In genomic region chr11:91538065-91538464, GRCh38 we compare ENCODE assay signal across 4 cellular contexts.
A peak's percentile ranks its signal among the peaks of the same experiment; 100 is the strongest.
TF ChIP-seq lines count a peak whose summit lies in the region.

No MANE protein-coding gene starts in this region.

TF ChIP-seq in HepG2, 621 proteins besides CTCF, POLR2A, EP300 and RAD21:
- no peak for TF ChIP-seq ZNF20 (CRISPR knock-in tag; IDR thresholded peaks at IDR 0.05)
- TF ChIP-seq MAFF (IDR thresholded peaks at IDR 0.05; ENCODE audit: low read depth, low read length), result peak; percentile 52; the same call in 1 of the 2 replicates
- no peak for TF ChIP-seq ZFP91 (CRISPR knock-in tag; IDR thresholded peaks at IDR 0.05; ENCODE audit: borderline replicate concordance)
- TF ChIP-seq MAFK (conservative IDR thresholded peaks at IDR 0.05 in 1 of 2, IDR thresholded peaks at IDR 0.05 in 1 of 2; ENCODE audit: low read length in 2 of 2), result peak; percentile 37 to 73; a peak in 3 of 4 replicates

TF ChIP-seq in A549, 52 proteins besides CTCF, POLR2A, EP300 and RAD21:
- TF ChIP-seq KDM5A (IDR thresholded peaks at IDR 0.05), result no peak
- peak; percentile 69 for TF ChIP-seq MAFK (IDR thresholded peaks at IDR 0.05; ENCODE audit: partially characterized antibody)

TF ChIP-seq in IMR-90, 13 proteins besides CTCF, POLR2A, EP300 and RAD21:
- TF ChIP-seq RFX5 (IDR thresholded peaks at IDR 0.05; ENCODE audit: low read depth, low read length) (no peak), MAFK (IDR thresholded peaks at IDR 0.05; ENCODE audit: low read depth, low read length) (peak; percentile 55)

TF ChIP-seq in K562, 482 proteins besides CTCF, POLR2A, EP300 and RAD21:
- TF ChIP-seq PTRF (tag; IDR thresholded peaks at IDR 0.05) (no peak), ZNF41 (CRISPR knock-in tag; conservative IDR thresholded peaks at IDR 0.05) (no peak), C11orf30 (IDR thresholded peaks at IDR 0.05; ENCODE audit: low read depth) (peak; percentile 22; the same call in 1 of the 2 replicates), MIER1 (IDR thresholded peaks at IDR 0.05; ENCODE audit: low read depth) (no peak), KLF1 (tag; IDR thresholded peaks at IDR 0.05) (no peak), BACH1 (tag; IDR thresholded peaks at IDR 0.05) (no peak), CEBPG (CRISPR knock-in tag; IDR thresholded peaks at IDR 0.05) (no peak), CEBPG (tag; conservative IDR thresholded peaks at IDR 0.05 in 1 of 2, IDR thresholded peaks at IDR 0.05 in 1 of 2) (no peak), FOXK2 (conservative IDR thresholded peaks at IDR 0.05 in 1 of 2, IDR thresholded peaks at IDR 0.05 in 1 of 2; ENCODE audit: low read depth in 2 of 2) (no peak), RHOXF2B (CRISPR knock-in tag; conservative IDR thresholded peaks at IDR 0.05) (no peak), ZBTB26 (CRISPR knock-in tag; IDR thresholded peaks at IDR 0.05) (no peak), SNIP1 (IDR thresholded peaks at IDR 0.05; ENCODE audit: low read depth) (no peak), TEAD2 (tag; IDR thresholded peaks at IDR 0.05) (no peak), ZNF263 (CRISPR knock-in tag; IDR thresholded peaks at IDR 0.05; ENCODE audit: borderline replicate concordance) (no peak), PTBP1 (IDR thresholded peaks at IDR 0.05; ENCODE audit: low read depth, low read length) (no peak), PHB (CRISPR knock-in tag; IDR thresholded peaks at IDR 0.05) (no peak), MAFK (IDR thresholded peaks at IDR 0.05; ENCODE audit: low read length) (peak; percentile 16; the same call in 1 of the 2 replicates), YBX1 (IDR thresholded peaks at IDR 0.05) (no peak), ZNF224 (CRISPR knock-in tag; IDR thresholded peaks at IDR 0.05) (no peak), BMI1 (IDR thresholded peaks at IDR 0.05; ENCODE audit: low read length) (no peak), MAFG (tag; conservative IDR thresholded peaks at IDR 0.05) (peak; percentile 57; the same call in 1 of the 2 replicates), CEBPB (tag; IDR thresholded peaks at IDR 0.05) (no peak), KLF10 (CRISPR knock-in tag; IDR thresholded peaks at IDR 0.05) (no peak), ETS2 (tag; IDR thresholded peaks at IDR 0.05; ENCODE audit: borderline replicate concordance, poor library complexity, severe bottlenecking) (no peak), ZNF140 (CRISPR knock-in tag; IDR thresholded peaks at IDR 0.05) (no peak), SMARCA4 (IDR thresholded peaks at IDR 0.05) (no peak), RBM25 (IDR thresholded peaks at IDR 0.05; ENCODE audit: low read depth, low read length, severe bottlenecking) (no peak), MAFF (IDR thresholded peaks at IDR 0.05; ENCODE audit: low read length) (peak; percentile 37; the same call in 1 of the 2 replicates), RAD51 (IDR thresholded peaks at IDR 0.05; ENCODE audit: borderline replicate concordance, low read depth) (no peak), TARDBP (IDR thresholded peaks at IDR 0.05) (no peak), ZFX (CRISPR knock-in tag; IDR thresholded peaks at IDR 0.05) (no peak), POU5F1 (IDR thresholded peaks at IDR 0.05; ENCODE audit: borderline replicate concordance, low read depth, low read length, partially characterized antibody) (no peak), E2F5 (CRISPR knock-in tag; IDR thresholded peaks at IDR 0.05) (no peak), ZNF695 (CRISPR knock-in tag; IDR thresholded peaks at IDR 0.05) (no peak), KDM5B (IDR thresholded peaks at IDR 0.05; ENCODE audit: insufficient replicate concordance, low read depth, low read length) (no peak), SMARCE1 (IDR thresholded peaks at IDR 0.05) (no peak), OTX1 (CRISPR knock-in tag; IDR thresholded peaks at IDR 0.05) (no peak), ZNF699 (CRISPR knock-in tag; IDR thresholded peaks at IDR 0.05; ENCODE audit: insufficient replicate concordance) (no peak), ZNF316 (IDR thresholded peaks at IDR 0.05) (peak; percentile 26; the same call in 1 of the 2 replicates), ZBTB17 (CRISPR knock-in tag; IDR thresholded peaks at IDR 0.05) (no peak), SRSF1 (IDR thresholded peaks at IDR 0.05; ENCODE audit: low read depth, low read length) (no peak)
- TF ChIP-seq, protein P1, sequence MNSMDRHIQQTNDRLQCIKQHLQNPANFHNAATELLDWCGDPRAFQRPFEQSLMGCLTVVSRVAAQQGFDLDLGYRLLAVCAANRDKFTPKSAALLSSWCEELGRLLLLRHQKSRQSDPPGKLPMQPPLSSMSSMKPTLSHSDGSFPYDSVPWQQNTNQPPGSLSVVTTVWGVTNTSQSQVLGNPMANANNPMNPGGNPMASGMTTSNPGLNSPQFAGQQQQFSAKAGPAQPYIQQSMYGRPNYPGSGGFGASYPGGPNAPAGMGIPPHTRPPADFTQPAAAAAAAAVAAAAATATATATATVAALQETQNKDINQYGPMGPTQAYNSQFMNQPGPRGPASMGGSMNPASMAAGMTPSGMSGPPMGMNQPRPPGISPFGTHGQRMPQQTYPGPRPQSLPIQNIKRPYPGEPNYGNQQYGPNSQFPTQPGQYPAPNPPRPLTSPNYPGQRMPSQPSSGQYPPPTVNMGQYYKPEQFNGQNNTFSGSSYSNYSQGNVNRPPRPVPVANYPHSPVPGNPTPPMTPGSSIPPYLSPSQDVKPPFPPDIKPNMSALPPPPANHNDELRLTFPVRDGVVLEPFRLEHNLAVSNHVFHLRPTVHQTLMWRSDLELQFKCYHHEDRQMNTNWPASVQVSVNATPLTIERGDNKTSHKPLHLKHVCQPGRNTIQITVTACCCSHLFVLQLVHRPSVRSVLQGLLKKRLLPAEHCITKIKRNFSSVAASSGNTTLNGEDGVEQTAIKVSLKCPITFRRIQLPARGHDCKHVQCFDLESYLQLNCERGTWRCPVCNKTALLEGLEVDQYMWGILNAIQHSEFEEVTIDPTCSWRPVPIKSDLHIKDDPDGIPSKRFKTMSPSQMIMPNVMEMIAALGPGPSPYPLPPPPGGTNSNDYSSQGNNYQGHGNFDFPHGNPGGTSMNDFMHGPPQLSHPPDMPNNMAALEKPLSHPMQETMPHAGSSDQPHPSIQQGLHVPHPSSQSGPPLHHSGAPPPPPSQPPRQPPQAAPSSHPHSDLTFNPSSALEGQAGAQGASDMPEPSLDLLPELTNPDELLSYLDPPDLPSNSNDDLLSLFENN (IDR thresholded peaks at IDR 0.05; ENCODE audit: low read depth in 2 of 2, low read length in 2 of 2), result no peak
- TF ChIP-seq, protein P2, sequence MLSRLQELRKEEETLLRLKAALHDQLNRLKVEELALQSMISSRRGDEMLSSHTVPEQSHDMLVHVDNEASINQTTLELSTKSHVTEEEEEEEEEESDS (CRISPR knock-in tag; IDR thresholded peaks at IDR 0.05), result no peak
